In the genomic region with DNA sequence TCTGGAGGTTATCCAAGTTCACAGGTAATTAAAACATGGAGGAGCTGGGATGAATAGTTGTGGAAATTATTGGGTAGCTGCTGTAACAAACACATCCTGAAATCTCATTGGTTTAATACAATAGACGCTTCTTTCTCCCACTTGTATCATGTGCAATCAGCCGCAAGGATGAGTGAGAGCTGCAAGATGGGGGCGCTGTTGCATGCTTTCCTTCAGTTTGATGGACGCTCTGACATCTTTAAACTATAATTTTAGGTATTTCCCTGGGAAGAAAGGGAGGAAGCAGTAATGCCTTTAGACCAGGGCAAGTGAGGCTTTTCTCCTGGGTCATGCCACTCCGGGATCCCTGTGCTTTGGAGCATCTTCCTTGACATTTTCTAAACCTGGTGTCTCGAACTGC, we compare ENCODE assay signal across 15 cellular contexts.
DNase-seq lines count a peak whose midpoint lies in the region; ATAC-seq and TF ChIP-seq lines count a peak whose summit lies in the region.
"Had no signal": no experiment of that assay in that cellular context is flagged by ENCODE, and none has a peak within 500 bp of the region (broad histone marks: within the 10 kb centered on the region; RNA-seq: fewer than 3 reads in every experiment).

No MANE protein-coding gene starts in this region.

- H3K36me3 Mint-ChIP-seq in glutamatergic neuron (ENCODE audit: unreplicated experiment): peaks cover 7% of the 10 kb centered on the region
- H3K36me3 Mint-ChIP-seq: CD14-positive monocyte, T-cell had no signal

- no peaks in the 10 kb centered on the region for H3K4me1 ChIP-seq in right cardiac atrium (ENCODE audit: control insufficient read depth, insufficient read depth, low read length)
- no peaks in the 10 kb centered on the region for H3K4me1 ChIP-seq in tibial artery

- no peak overlapping the region for H3K27ac ChIP-seq in right cardiac atrium (ENCODE audit: low read length)
- H3K27ac ChIP-seq in tibial artery: no peak overlapping the region
- H3K27ac ChIP-seq: epithelial cell of prostate had no signal

- no peak for ATAC-seq in right cardiac atrium
- ATAC-seq: T-cell had no signal

- no peaks in the 10 kb centered on the region for H3K27me3 Mint-ChIP-seq in glutamatergic neuron (ENCODE audit: unreplicated experiment)
- H3K27me3 Mint-ChIP-seq: T-cell had no signal

- WGBS in right cardiac atrium: 85% methylated on average over 6 of the region's 6 CpGs

- DNase-seq in AG10803 (ENCODE audit: low read depth) (no peak), OCI-M1 (lab: John Stamatoyannopoulos, UW) (peak; percentile 48), glutamatergic neuron (peak; percentile 26), right cardiac atrium (no peak), tibial artery (no peak)
- DNase-seq in activated CD4-positive, alpha-beta T cell treated with anti-CD3 and anti-CD28 coated beads, Interleukin-2, amount 50 U/mL, for 1 hour: no peak
- DNase-seq in activated naive CD4-positive, alpha-beta T cell treated with Interleukin-2 at 50 U/mL for 16 hours: no peak
- DNase-seq: NCI-H1694 treated with DMSO at 0.1 percent for 48 hours; stimulated activated CD4-positive, alpha-beta T cell treated with anti-CD3 and anti-CD28 coated beads, Interleukin-2, amount 100 ng/mL, for 48 hours; stimulated activated naive CD4-positive, alpha-beta T cell; T-cell had no signal

- no peaks in the 10 kb centered on the region for H3K36me3 ChIP-seq in tibial artery

- H3K9me3 ChIP-seq in right cardiac atrium (ENCODE audit: control insufficient read depth, low read length) (no peaks in the 10 kb centered on the region), tibial artery (no peaks in the 10 kb centered on the region)

- intact Hi-C loops in right cardiac atrium (cut with DNase I) (no loop called here), tibial artery (cut with DNase I; ENCODE audit: low total_unique reads) (no loop called here)

- H3K27me3 ChIP-seq in right cardiac atrium (ENCODE audit: control insufficient read depth, insufficient read depth) (no peaks in the 10 kb centered on the region), tibial artery (no peaks in the 10 kb centered on the region)

- no peaks in the 10 kb centered on the region for H3K4me1 Mint-ChIP-seq in glutamatergic neuron (ENCODE audit: low read depth, unreplicated experiment)
- H3K4me1 Mint-ChIP-seq: CD14-positive monocyte, T-cell had no signal

- H3K27ac Mint-ChIP-seq in glutamatergic neuron (ENCODE audit: unreplicated experiment): no peak overlapping the region
- H3K27ac Mint-ChIP-seq: activated T-helper 2 cell treated with anti-CD3 and anti-CD28 coated beads, Interferon-gamma antibody, Interleukin-2, Interleukin-4, amounts not matched to agents 10 μg/mL and 5 μg/mL and 100 μg/mL, durations not matched to agents 14 hours and 24 hours and 36 hours; CD14-positive monocyte; T-cell had no signal

- H3K4me3 ChIP-seq in AG10803 (ENCODE audit: low read length): no peak overlapping the region
- H3K4me3 ChIP-seq in GM12875 (ENCODE audit: low read depth, low read length): no peak overlapping the region
- H3K4me3 ChIP-seq in right cardiac atrium (ENCODE audit: low read length): no peak overlapping the region
- no peak overlapping the region for H3K4me3 ChIP-seq in tibial artery

- peaks cover 5% of the 10 kb centered on the region for H3K9me3 Mint-ChIP-seq in glutamatergic neuron (ENCODE audit: unreplicated experiment)

- TF ChIP-seq CTCF in AG10803 (conservative IDR thresholded peaks at IDR 0.05; ENCODE audit: low read length) (peak; percentile 8; the same call in 1 of the 2 replicates), GM12875 (IDR thresholded peaks at IDR 0.05; ENCODE audit: borderline replicate concordance, insufficient read depth, low read depth, low read length) (peak; percentile 25; the same call in 1 of the 2 replicates), glutamatergic neuron (IDR thresholded peaks at IDR 0.05; ENCODE audit: partially characterized antibody, unreplicated experiment) (no peak), tibial artery (IDR thresholded peaks at IDR 0.05) (no peak)

- no peak overlapping the region for H3K4me3 Mint-ChIP-seq in glutamatergic neuron (ENCODE audit: unreplicated experiment)
- H3K4me3 Mint-ChIP-seq: CD14-positive monocyte, T-cell had no signal

Comparison
In these comparisons a context has a peak if more than half of its experiments do, and no peak if none do; other contexts are left out.
1. DNase-seq: peak in OCI-M1 (single experiment) and glutamatergic neuron (single experiment); none in AG10803 (single experiment), right cardiac atrium (0 of 3), activated CD4-positive, alpha-beta T cell treated with anti-CD3 and anti-CD28 coated beads, Interleukin-2, amount 50 U/mL, for 1 hour (single experiment), activated naive CD4-positive, alpha-beta T cell treated with Interleukin-2 at 50 U/mL for 16 hours (single experiment) and tibial artery (0 of 2).
2. CTCF ChIP-seq: peak in AG10803 (single experiment) and GM12875 (single experiment); none in glutamatergic neuron (single experiment) and tibial artery (0 of 2).